24 cellular contexts compared by ENCODE assay signal in the genomic region with DNA sequence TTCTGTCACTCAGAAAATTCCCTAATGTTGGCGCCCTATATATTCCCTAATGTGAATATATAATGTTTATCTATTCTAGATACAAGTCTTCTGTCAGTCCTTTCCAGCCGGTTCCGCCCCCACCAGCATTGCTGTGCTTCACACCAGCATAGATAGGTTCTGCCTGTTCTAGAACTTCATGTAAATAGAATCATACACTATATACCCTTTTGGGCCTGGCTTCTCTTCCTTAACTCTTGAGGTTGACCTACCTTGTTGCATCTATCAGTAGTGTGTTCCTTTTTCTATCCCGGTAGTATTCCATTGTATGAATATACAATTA. TPM values are rescaled to one million over a fixed set of nuclear protein-coding genes. Genes with fewer than 3 reads are reported as not detected.
DNase-seq lines count a peak whose midpoint lies in the region; ATAC-seq, FAIRE-seq and TF ChIP-seq lines count a peak whose summit lies in the region.
"Had no signal": no experiment of that assay in that cellular context is flagged by ENCODE, and none has a peak within 500 bp of the region (broad histone marks: within the 10 kb centered on the region; RNA-seq: fewer than 3 reads in every experiment).

No MANE protein-coding gene starts in this region.

- peaks cover 0 to 34% (median 0%) of the 10 kb centered on the region in 7 donors for H3K27me3 ChIP-seq in spleen (replicated peaks in 1 of 7)
- no peaks in the 10 kb centered on the region for H3K27me3 ChIP-seq in small intestine (ENCODE audit: control insufficient read depth in 2 of 2, insufficient read depth in 2 of 2, low read length in 2 of 2)

- ATAC-seq in GM21825 (IDR thresholded peaks at IDR 0.05; ENCODE audit: unreplicated experiment): no peak

- intact Hi-C loops in kidney (cut with DNase I) (no loop called here), spleen (cut with DNase I; ENCODE audit: low total_unique reads) (no loop called here)

- FAIRE-seq in kidney (lab: Jason Lieb, UNC) (no peak), small intestine (lab: Jason Lieb, UNC) (no peak)
- FAIRE-seq: GM12891, GM18507, H1 had no signal

- TF ChIP-seq POLR2A in spleen (IDR thresholded peaks at IDR 0.05): no peak

- no peak for TF ChIP-seq CTCF in kidney (IDR thresholded peaks at IDR 0.05; ENCODE audit: borderline replicate concordance, extremely low read depth, insufficient read depth)
- no peak for TF ChIP-seq CTCF in spleen (IDR thresholded peaks at IDR 0.05 in 8 of 11, conservative IDR thresholded peaks at IDR 0.05 in 3 of 11)

- H3K4me3 ChIP-seq in kidney (ENCODE audit: low read length in 2 of 2) (no peak overlapping the region), spleen (no peak overlapping the region), small intestine (ENCODE audit: low read depth in 1 of 2, low read length in 2 of 2) (no peak overlapping the region)
- H3K4me3 ChIP-seq: GM23248 had no signal

- WGBS in spleen, 5 donors: 93 to 96% (median 95%) methylated on average over 4 of the region's 4 CpGs
- WGBS in small intestine, 3 donors: 94 to 95% (median 95%) methylated on average over 4 of the region's 4 CpGs

- DNase-seq in islet precursor cell (peak; percentile 19), kidney (peak; percentile 17), spleen (peak; percentile 37), small intestine (no peak), germinal center (ENCODE audit: low spot score) (no peak)
- DNase-seq: C1 segment of cervical spinal cord; Calu3; CD4-positive, alpha-beta memory T cell; COR-L47; DMS53; DMS79 treated with DMSO at 0.1 percent for 48 hours; GF-D8; GM23248; H7; HCEC 1CT had no signal

- H3K9me3 ChIP-seq in kidney (ENCODE audit: control insufficient read depth in 1 of 2, low read length in 2 of 2) (no peaks in the 10 kb centered on the region), spleen (peaks cover 0 to 3% (median 0%) of the 10 kb centered on the region in 8 donors), small intestine (ENCODE audit: control insufficient read depth, low read depth) (no peaks in the 10 kb centered on the region)

- H3K27ac ChIP-seq in kidney (ENCODE audit: low read depth in 2 of 2, low read length in 2 of 2): no peak overlapping the region
- H3K27ac ChIP-seq in spleen: no peak overlapping the region
- H3K27ac ChIP-seq in small intestine (ENCODE audit: low read depth in 1 of 2, low read length in 1 of 2): no peak overlapping the region
- H3K27ac ChIP-seq: GM23248 had no signal

- no peak overlapping the region for H3K9ac ChIP-seq in kidney (ENCODE audit: low read length in 2 of 2)
- H3K9ac ChIP-seq: GM23248 had no signal

- H3K36me3 ChIP-seq in kidney (ENCODE audit: control insufficient read depth in 1 of 2, insufficient read depth in 2 of 2, low read length in 2 of 2): no peaks in the 10 kb centered on the region
- H3K36me3 ChIP-seq in spleen: no peaks in the 10 kb centered on the region
- H3K36me3 ChIP-seq in small intestine (ENCODE audit: control insufficient read depth in 2 of 2, insufficient read depth in 2 of 2, low read length in 2 of 2): no peaks in the 10 kb centered on the region

- H3K4me1 ChIP-seq in kidney (ENCODE audit: control insufficient read depth in 1 of 2, insufficient read depth in 1 of 2, low read depth in 1 of 2, low read length in 2 of 2) (no peaks in the 10 kb centered on the region), spleen (no peaks in the 10 kb centered on the region), small intestine (ENCODE audit: control insufficient read depth in 2 of 2, insufficient read depth in 1 of 2, low read depth in 1 of 2, low read length in 1 of 2) (no peaks in the 10 kb centered on the region)

RNA-seq across cellular contexts. Expression of a gene that starts 34.6 kb away (rescaled TPM):
- total RNA-seq in kidney (0.06 TPM), spleen (not detected)
- polyA plus RNA-seq in kidney (ENCODE audit: insufficient read depth, low read depth, low replicate concordance) (not detected), spleen (not detected), small intestine (under 1 TPM in 1 of 3 donors, not detected in 2; 0.04 TPM)
- total RNA-seq: A172; A673; Calu3; CD4-positive, alpha-beta memory T cell; Daoy; G401; GM23248 had no signal
- polyA plus RNA-seq: BJ; CD4-positive, alpha-beta memory T cell; GM23248 had no signal

RNA-seq across cellular contexts. Expression of a gene that starts 37.5 kb away (rescaled TPM):
- 38.6 TPM for total RNA-seq in kidney
- 107 TPM for polyA plus RNA-seq in kidney (ENCODE audit: insufficient read depth, low read depth, low replicate concordance)
- total RNA-seq in spleen: not detected
- polyA plus RNA-seq in spleen: under 1 TPM in 1 of 3 donors, not detected in 2; 0.12 TPM
- 100 to 1,000 TPM in 2 of 3 donors, 10 to 100 TPM in 1; 86.2 to 309 (median 293) TPM for polyA plus RNA-seq in small intestine
- total RNA-seq: A172; A673; CD4-positive, alpha-beta memory T cell; Daoy; G401; GM23248 had no signal
- polyA plus RNA-seq: BJ; CD4-positive, alpha-beta memory T cell; GM23248 had no signal

Comparison
In these comparisons a context has a peak if more than half of its experiments do, and no peak if none do; other contexts are left out.
1. DNase-seq: peak in islet precursor cell (single experiment), kidney (single experiment) and spleen (single experiment); none in small intestine (single experiment) and germinal center (single experiment).
2. RNA of a gene that starts 37.5 kb away (polyA plus RNA-seq): 86.2 to 309 TPM in small intestine and 107 TPM in kidney (single experiment); 0.12 TPM in spleen; every median in the first group is over 10 times any median in the second.